Comparison of ENCODE assay signal across 23 cellular contexts in genomic region chr12:29649722-29650121, GRCh38.
"Had no signal": no experiment of that assay in that cellular context is flagged by ENCODE, and none has a peak within 500 bp of the region (broad histone marks: within the 10 kb centered on the region; RNA-seq: fewer than 3 reads in every experiment).

No MANE protein-coding gene starts in this region.

- H3K4me1 ChIP-seq: colonic mucosa, esophagus squamous epithelium, foreskin keratinocyte, heart right ventricle had no signal

- H3K27me3 ChIP-seq: colonic mucosa, dorsolateral prefrontal cortex, esophagus muscularis mucosa, esophagus squamous epithelium, foreskin keratinocyte, gastrocnemius medialis, gastroesophageal sphincter, heart left ventricle, heart right ventricle had no signal

- H3K9me3 ChIP-seq: colonic mucosa, esophagus muscularis mucosa, esophagus squamous epithelium, gastrocnemius medialis, gastroesophageal sphincter, heart left ventricle, heart right ventricle had no signal

- ATAC-seq: effector memory CD8-positive, alpha-beta T cell; esophagus mucosa; foreskin keratinocyte; gastroesophageal sphincter; heart left ventricle; heart right ventricle had no signal

- H3K4me3 Mint-ChIP-seq: dendritic cell treated with granulocyte-macrophage colony-stimulating factor and Interleukin-4, amounts not matched to agents 40 ng/mL and 50 ng/mL, for 4 days; effector memory CD8-positive, alpha-beta T cell; endodermal cell had no signal

- H3K27me3 Mint-ChIP-seq: dendritic cell treated with granulocyte-macrophage colony-stimulating factor and Interleukin-4, amounts not matched to agents 40 ng/mL and 50 ng/mL, for 4 days had no signal

- H3K27ac ChIP-seq: colonic mucosa, coronary artery, dorsolateral prefrontal cortex, epithelial cell of prostate, esophagus muscularis mucosa, esophagus squamous epithelium, foreskin keratinocyte, gastrocnemius medialis, gastroesophageal sphincter, heart left ventricle, heart right ventricle had no signal

- H3K9me3 Mint-ChIP-seq: dendritic cell treated with granulocyte-macrophage colony-stimulating factor and Interleukin-4, amounts not matched to agents 40 ng/mL and 50 ng/mL, for 4 days; effector memory CD8-positive, alpha-beta T cell; endodermal cell had no signal

- DNase-seq: colonic mucosa; cortex of kidney; dermis blood vessel endothelial cell; dorsolateral prefrontal cortex; effector CD4-positive, alpha-beta T cell; effector CD8-positive, alpha-beta T cell; effector memory CD4-positive, alpha-beta T cell; effector memory CD8-positive, alpha-beta T cell; endodermal cell; erythroblast; esophagus squamous epithelium; foreskin fibroblast; foreskin keratinocyte; gastrocnemius medialis; head of caudate nucleus; heart left ventricle; heart right ventricle had no signal

- H3K36me3 ChIP-seq: colonic mucosa, esophagus squamous epithelium had no signal

- H3K27ac Mint-ChIP-seq: dendritic cell treated with granulocyte-macrophage colony-stimulating factor and Interleukin-4, amounts not matched to agents 40 ng/mL and 50 ng/mL, for 4 days; effector memory CD8-positive, alpha-beta T cell; endodermal cell had no signal

- H3K4me3 ChIP-seq: colonic mucosa, coronary artery, dorsolateral prefrontal cortex, esophagus muscularis mucosa, esophagus squamous epithelium, gastrocnemius medialis, gastroesophageal sphincter, heart left ventricle, heart right ventricle had no signal
